Comparison of ENCODE assay signal across 8 cellular contexts in the genomic region with DNA sequence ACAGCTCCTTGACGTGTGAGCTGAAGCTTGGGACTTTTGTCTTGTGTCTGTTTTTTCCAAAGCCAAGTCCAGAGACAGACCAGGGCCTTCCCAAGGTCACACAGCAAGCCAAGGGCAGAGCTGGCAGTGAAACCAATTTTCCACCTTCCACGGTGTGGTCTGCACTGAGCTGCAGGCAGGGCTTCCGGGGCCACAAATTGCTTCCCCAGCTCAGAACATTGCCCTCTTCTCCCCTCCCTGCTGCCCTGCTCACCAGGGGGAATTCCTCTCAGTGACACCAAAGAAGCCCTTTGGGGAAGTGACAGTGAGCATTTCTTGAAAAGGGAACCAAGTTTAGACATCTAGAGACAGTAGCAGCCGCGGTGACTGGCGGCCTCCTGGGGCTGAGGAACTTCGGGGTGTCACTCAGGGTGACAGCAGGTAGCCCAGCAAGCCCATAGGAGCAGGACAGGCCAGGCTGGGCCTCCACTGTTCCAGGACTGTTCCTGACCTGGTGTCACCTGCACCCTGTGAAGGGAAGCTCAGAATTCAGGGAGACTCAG.
A peak's percentile ranks its signal among the peaks of the same experiment; 100 is the strongest.
DNase-seq lines count a peak whose midpoint lies in the region; ATAC-seq lines count a peak whose summit lies in the region.

No MANE protein-coding gene starts in this region.

- no peaks in the 10 kb centered on the region for H3K9me3 ChIP-seq in BLaER1 treated with 17β-estradiol and CSF1 and Interleukin-3, amounts not matched to agents 10 nM and 100 nM (replicated peaks in 1 of 11)
- no peaks in the 10 kb centered on the region for H3K9me3 ChIP-seq in endocrine pancreas (ENCODE audit: control insufficient read depth, low read length)

- H3K9ac ChIP-seq in BLaER1 treated with 17β-estradiol and CSF1 and Interleukin-3, amounts not matched to agents 10 nM and 100 nM, result peak overlapping the region; percentile 53 to 74 (median 63); a peak in 20 of 22 replicates
- peak overlapping the region; percentile 21 for H3K9ac ChIP-seq in endocrine pancreas (ENCODE audit: control insufficient read depth, insufficient read depth, low read length)

- ATAC-seq in GM19452 (IDR thresholded peaks at IDR 0.05; ENCODE audit: unreplicated experiment) (peak; percentile 54), HG03558 (IDR thresholded peaks at IDR 0.05; ENCODE audit: extremely low read depth, unreplicated experiment) (peak; percentile 57)

- peak overlapping the region; percentile 56 to 84 (median 68); a peak in 21 of 22 replicates for H3K27ac ChIP-seq in BLaER1 treated with 17β-estradiol and CSF1 and Interleukin-3, amounts not matched to agents 10 nM and 100 nM

- DNase-seq in activated CD4-positive, CD25-positive, alpha-beta regulatory T cell treated with anti-CD3 and anti-CD28 coated beads, Interleukin-2, amount 50 U/mL, for 72 hours, result peak; percentile 62
- DNase-seq in stimulated activated CD4-positive, alpha-beta T cell treated with anti-CD3 and anti-CD28 coated beads, Interleukin-12 subunit alpha, Interleukin-12 subunit beta, amount 100 ng/mL, for 48 hours (ENCODE audit: low read depth in 2 of 3, low spot score in 1 of 3), result peak in 2 of 3 donors; percentile 49 to 63
- no peak for DNase-seq in NCI-H146 (lab: John Stamatoyannopoulos, UW)
- DNase-seq in NCI-H526 treated with DMSO at 0.1 percent for 48 hours (lab: John Stamatoyannopoulos, UW), result no peak

- H4K20me1 ChIP-seq in BLaER1 treated with 17β-estradiol and CSF1 and Interleukin-3, amounts not matched to agents 10 nM and 100 nM, result peaks cover 0 to 15% (median 0%) of the 10 kb centered on the region in 11 experiments; a peak in 4 of 22 replicates

- no peaks in the 10 kb centered on the region for H3K36me3 ChIP-seq in BLaER1 treated with 17β-estradiol and CSF1 and Interleukin-3, amounts not matched to agents 10 nM and 100 nM
- H3K36me3 ChIP-seq in endocrine pancreas (ENCODE audit: control insufficient read depth, insufficient read depth, low read length), result no peaks in the 10 kb centered on the region

- peaks cover 61 to 65% (median 64%) of the 10 kb centered on the region in 10 experiments for H3K4me1 ChIP-seq in BLaER1 treated with 17β-estradiol and CSF1 and Interleukin-3, amounts not matched to agents 10 nM and 100 nM
- no peaks in the 10 kb centered on the region for H3K4me1 ChIP-seq in endocrine pancreas (ENCODE audit: control insufficient read depth, insufficient read depth, low read length)

- peak overlapping the region; percentile 83 to 94 (median 92) for H3K4me2 ChIP-seq in BLaER1 treated with 17β-estradiol and CSF1 and Interleukin-3, amounts not matched to agents 10 nM and 100 nM

- no peaks in the 10 kb centered on the region for H3K27me3 ChIP-seq in BLaER1 treated with 17β-estradiol and CSF1 and Interleukin-3, amounts not matched to agents 10 nM and 100 nM
- no peaks in the 10 kb centered on the region for H3K27me3 ChIP-seq in endocrine pancreas (ENCODE audit: control insufficient read depth, insufficient read depth, low read length)

- peak overlapping the region in 6 of 10 experiments; percentile 7 to 51 (median 33); a peak in 8 of 20 replicates for H3K4me3 ChIP-seq in BLaER1 treated with 17β-estradiol and CSF1 and Interleukin-3, amounts not matched to agents 10 nM and 100 nM
- no peak overlapping the region for H3K4me3 ChIP-seq in endocrine pancreas (ENCODE audit: control insufficient read depth, insufficient read depth, low read length)

Comparison
In these comparisons a context has a peak if more than half of its experiments do, and no peak if none do; other contexts are left out.
1. DNase-seq: peak in activated CD4-positive, CD25-positive, alpha-beta regulatory T cell treated with anti-CD3 and anti-CD28 coated beads, Interleukin-2, amount 50 U/mL, for 72 hours (single experiment) and stimulated activated CD4-positive, alpha-beta T cell treated with anti-CD3 and anti-CD28 coated beads, Interleukin-12 subunit alpha, Interleukin-12 subunit beta, amount 100 ng/mL, for 48 hours (2 of 3); none in NCI-H146 (single experiment) and NCI-H526 treated with DMSO at 0.1 percent for 48 hours (single experiment).